In the genomic region with DNA sequence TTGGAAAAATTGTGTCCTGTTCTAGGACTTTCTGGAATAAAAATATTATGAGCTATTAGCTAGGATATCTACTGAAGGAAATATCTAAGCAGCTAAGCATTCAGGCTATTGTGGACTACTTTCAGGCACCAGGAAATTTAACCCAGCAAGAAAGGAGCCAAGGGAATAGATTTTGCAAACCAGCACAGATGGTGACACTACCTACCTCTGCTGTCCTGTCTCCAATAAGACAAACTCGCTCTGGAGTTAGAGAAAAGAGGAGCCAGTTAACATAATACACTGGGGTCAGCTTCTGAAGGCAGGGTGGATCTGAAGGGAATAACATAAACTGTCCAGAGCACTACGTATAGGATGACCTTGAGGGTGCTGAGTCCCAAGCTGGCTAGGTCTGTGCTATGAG, we compare ENCODE assay signal across 10 cellular contexts.
DNase-seq lines count a peak whose midpoint lies in the region; ATAC-seq and TF ChIP-seq lines count a peak whose summit lies in the region.
"Had no signal": no experiment of that assay in that cellular context is flagged by ENCODE, and none has a peak within 500 bp of the region (broad histone marks: within the 10 kb centered on the region; RNA-seq: fewer than 3 reads in every experiment).

No MANE protein-coding gene starts in this region.

- H3K27me3 Mint-ChIP-seq in CD8-positive, alpha-beta T cell (ENCODE audit: low read depth): no peaks in the 10 kb centered on the region
- H3K27me3 Mint-ChIP-seq: activated CD4-positive, alpha-beta T cell treated with anti-CD3 and anti-CD28 coated beads, Interleukin-2, amount 10 ng/mL, durations not matched to agents 24 days and 14 days had no signal

- no peak for ATAC-seq in CD8-positive, alpha-beta T cell
- ATAC-seq in PC-3: peak; percentile 33
- no peak for ATAC-seq in GM19395 (IDR thresholded peaks at IDR 0.05; ENCODE audit: unreplicated experiment)
- no peak for ATAC-seq in HG03342 (IDR thresholded peaks at IDR 0.05; ENCODE audit: unreplicated experiment)

- H3K4me1 ChIP-seq in CD8-positive, alpha-beta T cell (ENCODE audit: insufficient read depth, low read length): peaks cover 64% of the 10 kb centered on the region
- peaks cover 12% of the 10 kb centered on the region for H3K4me1 ChIP-seq in PC-3 (ENCODE audit: insufficient read depth, low read length)

- H3K9ac ChIP-seq in PC-3 (ENCODE audit: low read length): no peak overlapping the region

- in situ Hi-C loops in ACHN (cut with HindIII; ENCODE audit: low pct_ligation_motif_present, low pct_unique_long_range_greater_than_20kb, low sequenced_read_pairs): no loop called here

- no peaks in the 10 kb centered on the region for H3K9me3 ChIP-seq in CD8-positive, alpha-beta T cell (ENCODE audit: low read length)
- H3K9me3 ChIP-seq in PC-3 (ENCODE audit: low read length): no peaks in the 10 kb centered on the region

- peak overlapping the region; percentile 42 for H3K4me3 Mint-ChIP-seq in CD8-positive, alpha-beta T cell

- no peak overlapping the region for H3K4me2 ChIP-seq in PC-3 (ENCODE audit: low read length)

- intact Hi-C loops in CD8-positive, alpha-beta T cell (cut with DNase I, micrococcal nuclease): loop anchor here (2.0 to 5.0 kb wide), 3 partner anchors 17 to 744 kb away; partner anchors contain the start of gene SSBP1 (in 1 of the 2)
- intact Hi-C loops in PC-3 (cut with micrococcal nuclease): loop anchor here (1.0 to 2.0 kb wide), 2 partner anchors 22 to 123 kb away; no protein-coding TSS in a partner anchor

- no peaks in the 10 kb centered on the region for H3K9me3 Mint-ChIP-seq in CD8-positive, alpha-beta T cell
- H3K9me3 Mint-ChIP-seq: activated CD4-positive, alpha-beta T cell treated with anti-CD3 and anti-CD28 coated beads, Interleukin-2, amount 10 ng/mL, durations not matched to agents 24 days and 14 days had no signal

- peak overlapping the region; percentile 97 for H3K27ac Mint-ChIP-seq in CD8-positive, alpha-beta T cell
- H3K27ac Mint-ChIP-seq: activated CD4-positive, alpha-beta T cell treated with anti-CD3 and anti-CD28 coated beads, Interleukin-2, amount 10 ng/mL, durations not matched to agents 24 days and 14 days had no signal

- H3K27ac ChIP-seq in CD8-positive, alpha-beta T cell (ENCODE audit: low read depth, low read length): peak overlapping the region; percentile 13
- H3K27ac ChIP-seq in PC-3 (ENCODE audit: low read length): no peak overlapping the region

- no TSS peak for BruUV-seq in PC-3 (replicated peaks; lab: Mats Ljungman, UMichigan)

- H3K4me3 ChIP-seq in CD8-positive, alpha-beta T cell (ENCODE audit: low read depth, low read length): no peak overlapping the region
- H3K4me3 ChIP-seq in PC-3 (ENCODE audit: low read length) (no peak overlapping the region), epithelial cell of esophagus (ENCODE audit: low read length) (no peak overlapping the region)

- POLR2A ChIA-PET in CD8-positive, alpha-beta T cell (lab: Charles Lee): interaction anchor here (2.2 to 2.5 kb wide), 2 partner anchors 19 to 327 kb away, joined by 6 to 17 read pairs; no protein-coding TSS in a partner anchor
- POLR2A ChIA-PET in PC-3 (lab: Charles Lee; ENCODE audit: unreplicated experiment): interaction anchor here (0.7 kb wide), 1 partner anchor 20 kb away, joined by 4 read pairs; no protein-coding TSS in a partner anchor

- H3K9me2 ChIP-seq in PC-3 (replicated peaks; ENCODE audit: low read length): no peaks in the 10 kb centered on the region

- CTCF ChIA-PET in CD8-positive, alpha-beta T cell (lab: Charles Lee): interaction anchor here (1.2 to 20.7 kb wide), 6 partner anchors 15 to 330 kb away, joined by 3 to 378 read pairs (median 10); no protein-coding TSS in a partner anchor
- CTCF ChIA-PET in PC-3 (lab: Charles Lee): interaction anchor here (0.5 kb wide), 1 partner anchor 135 kb away, joined by 5 read pairs; no protein-coding TSS in a partner anchor

- H3K36me3 Mint-ChIP-seq in CD8-positive, alpha-beta T cell: no peaks in the 10 kb centered on the region

- TF ChIP-seq CTCF in CD8-positive, alpha-beta T cell (IDR thresholded peaks at IDR 0.05): no peak
- TF ChIP-seq CTCF in PC-3 (conservative IDR thresholded peaks at IDR 0.05; ENCODE audit: low read depth, low read length): peak; percentile 42; the same call in 1 of the 2 replicates
- peak; percentile 32 for TF ChIP-seq CTCF in epithelial cell of esophagus (IDR thresholded peaks at IDR 0.05; ENCODE audit: insufficient read depth, low read depth, low read length, missing control alignments)

- no peaks in the 10 kb centered on the region for H3K27me3 ChIP-seq in CD8-positive, alpha-beta T cell (ENCODE audit: insufficient read depth, low read length)
- H3K27me3 ChIP-seq in PC-3 (ENCODE audit: low read length): no peaks in the 10 kb centered on the region

- H3K36me3 ChIP-seq in CD8-positive, alpha-beta T cell (ENCODE audit: insufficient read depth, low read length): no peaks in the 10 kb centered on the region
- no peaks in the 10 kb centered on the region; the same call in 1 of the 2 replicates for H3K36me3 ChIP-seq in PC-3 (ENCODE audit: low read depth, low read length)

- peak; percentile 17 for DNase-seq in ACHN
- no peak for DNase-seq in CD8-positive, alpha-beta T cell
- peak; percentile 28 for DNase-seq in PC-3
- DNase-seq in epithelial cell of esophagus (ENCODE audit: low read depth): no peak
- DNase-seq in SKM-1 (lab: John Stamatoyannopoulos, UW; ENCODE audit: unreplicated experiment): no peak
- DNase-seq in cortex of kidney (lab: John Stamatoyannopoulos, UW): no peak
- DNase-seq: activated CD4-positive, alpha-beta T cell treated with anti-CD3 and anti-CD28 coated beads, Interleukin-2, amount 10 ng/mL, durations not matched to agents 24 days and 14 days; NCI-H2081 had no signal

- H2AFZ ChIP-seq in PC-3 (ENCODE audit: low read length): no peak overlapping the region

- H3K79me2 ChIP-seq in PC-3 (ENCODE audit: low read length): no peaks in the 10 kb centered on the region

- H4K20me1 ChIP-seq in PC-3 (ENCODE audit: low read length): no peaks in the 10 kb centered on the region

- peaks cover 71% of the 10 kb centered on the region for H3K4me1 Mint-ChIP-seq in CD8-positive, alpha-beta T cell (ENCODE audit: low read depth)

- H3F3A ChIP-seq in PC-3 (ENCODE audit: low read length, unreplicated experiment): no peaks in the 10 kb centered on the region

Comparison
In these comparisons a context has a peak if more than half of its experiments do, and no peak if none do; other contexts are left out.
1. DNase-seq: peak in ACHN (single experiment) and PC-3 (single experiment); none in CD8-positive, alpha-beta T cell (0 of 7), epithelial cell of esophagus (single experiment), SKM-1 (single experiment) and cortex of kidney (single experiment).